ENCODE assay signal across 21 cellular contexts in genomic region chr11:69006816-69007215, GRCh38. TPM values are rescaled to one million over a fixed set of nuclear protein-coding genes. Genes with fewer than 3 reads are reported as not detected.
DNase-seq lines count a peak whose midpoint lies in the region; ATAC-seq and TF ChIP-seq lines count a peak whose summit lies in the region.
"Had no signal": no experiment of that assay in that cellular context is flagged by ENCODE, and none has a peak within 500 bp of the region (broad histone marks: within the 10 kb centered on the region; RNA-seq: fewer than 3 reads in every experiment).

No MANE protein-coding gene starts in this region.

- H3K27me3 ChIP-seq in esophagus muscularis mucosa = no peaks in the 10 kb centered on the region
- H3K27me3 ChIP-seq in transverse colon = peaks cover 17% of the 10 kb centered on the region
- H3K27me3 ChIP-seq: MG63 had no signal

- H3K4me1 Mint-ChIP-seq in nephron = peaks cover 29% of the 10 kb centered on the region

- no peaks in the 10 kb centered on the region for H3K9me3 ChIP-seq in esophagus muscularis mucosa
- H3K9me3 ChIP-seq in transverse colon = no peaks in the 10 kb centered on the region
- H3K9me3 ChIP-seq: MG63 had no signal

- H3K27me3 Mint-ChIP-seq in nephron (ENCODE audit: low read depth) = peaks cover 22% of the 10 kb centered on the region

- H3K4me3 Mint-ChIP-seq in nephron = no peak overlapping the region
- H3K4me3 Mint-ChIP-seq: CD4-positive, CD25-positive, alpha-beta regulatory T cell had no signal

- H3K4me3 ChIP-seq in esophagus muscularis mucosa (peak overlapping the region in 1 of 4 donors; percentile 77), transverse colon (no peak overlapping the region)
- H3K4me3 ChIP-seq: MG63, PC-9 had no signal

- ATAC-seq in GM18861 (IDR thresholded peaks at IDR 0.05; ENCODE audit: unreplicated experiment) = no peak

- H3K4me1 ChIP-seq in esophagus muscularis mucosa (peaks cover 56 to 100% (median 95%) of the 10 kb centered on the region in 4 donors), transverse colon (peaks cover 48 to 78% (median 50%) of the 10 kb centered on the region in 4 donors)

- CTCF ChIA-PET in RWPE1 (lab: Yijun Ruan, JAX) = no interaction called here

- intact Hi-C loops in esophagus muscularis mucosa (cut with DNase I) = loop anchor here (5.0 kb wide), 1 partner anchor 170 kb away; no protein-coding TSS in a partner anchor
- intact Hi-C loops in transverse colon (cut with DNase I; ENCODE audit: low total_unique reads) = loop anchor here (5.0 kb wide), 1 partner anchor 80 kb away; no protein-coding TSS in a partner anchor

- POLR2A ChIA-PET in RWPE1 (lab: Yijun Ruan, JAX; ENCODE audit: low non-redundant PET) = no interaction called here

- no peaks in the 10 kb centered on the region for H3K9me3 Mint-ChIP-seq in nephron
- H3K9me3 Mint-ChIP-seq: CD4-positive, CD25-positive, alpha-beta regulatory T cell had no signal

- TF ChIP-seq EP300 in esophagus muscularis mucosa (IDR thresholded peaks at IDR 0.05) (no peak), transverse colon (IDR thresholded peaks at IDR 0.05; ENCODE audit: low read depth) (no peak)

- H3K36me3 ChIP-seq in esophagus muscularis mucosa (peaks cover 9 to 47% (median 29%) of the 10 kb centered on the region in 4 donors), transverse colon (no peaks in the 10 kb centered on the region)
- H3K36me3 ChIP-seq: MG63 had no signal

- no peaks in the 10 kb centered on the region for H3K36me3 Mint-ChIP-seq in nephron (ENCODE audit: low read depth)
- H3K36me3 Mint-ChIP-seq: CD4-positive, CD25-positive, alpha-beta regulatory T cell had no signal

- TF ChIP-seq POLR2A in esophagus muscularis mucosa (IDR thresholded peaks at IDR 0.05; ENCODE audit: low read depth) (no peak), transverse colon (IDR thresholded peaks at IDR 0.05) (no peak)

- TF ChIP-seq CTCF in RWPE1 (conservative IDR thresholded peaks at IDR 0.05; ENCODE audit: low read depth) (no peak), esophagus muscularis mucosa (IDR thresholded peaks at IDR 0.05) (no peak), nephron (IDR thresholded peaks at IDR 0.05; ENCODE audit: unreplicated experiment in 3 of 3) (no peak), transverse colon (IDR thresholded peaks at IDR 0.05) (no peak)

- peak overlapping the region; percentile 95 for H3K27ac ChIP-seq in RWPE1
- H3K27ac ChIP-seq in esophagus muscularis mucosa (replicated peaks in 1 of 4) = peak overlapping the region; percentile 95 to 99 (median 97)
- peak overlapping the region; percentile 87 to 98 (median 94) for H3K27ac ChIP-seq in transverse colon
- H3K27ac ChIP-seq: PC-9 had no signal

- H3K27ac Mint-ChIP-seq in nephron = peak overlapping the region in 2 of 3 experiments; percentile 72 to 79
- H3K27ac Mint-ChIP-seq: CD4-positive, CD25-positive, alpha-beta regulatory T cell had no signal

- 59% methylated on average over 9 of the region's 12 CpGs for WGBS in esophagus muscularis mucosa
- 86 to 100% methylated on average over 2 to 12 of the region's 12 CpGs for WGBS in transverse colon (ENCODE audit: low coverage in 1 of 2), 2 donors

- no peak for DNase-seq in RWPE1 (ENCODE audit: low spot score)
- DNase-seq in esophagus muscularis mucosa (ENCODE audit: extremely low spot score) = no peak
- no peak for DNase-seq in transverse colon
- no peak for DNase-seq in NCI-H226
- DNase-seq in RPMI8226 = no peak
- DNase-seq in H4 (ENCODE audit: low spot score) = no peak
- DNase-seq: AML-193; CD4-positive, CD25-positive, alpha-beta regulatory T cell; DND-41; GDM1; GOT3; MG63; NCI-H1092 treated with DMSO at 0.1 percent for 48 hours; NCI-H187; NCI-H2171; NCI-H774; PC-9 had no signal

- in situ Hi-C loops in transverse colon (cut with MboI; ENCODE audit: low pct_ligation_motif_present in 1 of 4, low pct_unique_long_range_greater_than_20kb in 1 of 4, low sequenced_read_pairs in 3 of 4) = no loop called here

RNA-seq across cellular contexts. Expression of gene MRGPRF, which starts 6.2 kb away (rescaled TPM):
- 100 to 1,000 TPM in 3 of 4 donors, 10 to 100 TPM in 1; 77.9 to 206 (median 126) TPM for total RNA-seq in esophagus muscularis mucosa
- total RNA-seq in transverse colon = 100 to 1,000 TPM in 1 of 4 donors, 10 to 100 TPM in 3; 17.9 to 119 (median 43.6) TPM
- not detected in 2 replicates for total RNA-seq in H4 (2014; rRNA removed; shearing (Covaris generic))
- total RNA-seq: CD4-positive, CD25-positive, alpha-beta regulatory T cell; NCI-H460 had no signal

RNA-seq across cellular contexts. Expression of gene MRGPRD, which starts 26.0 kb away (rescaled TPM):
- total RNA-seq in esophagus muscularis mucosa = 1 to 10 TPM in 1 of 4 donors, under 1 TPM in 2, not detected in 1; 0.32 to 2.5 (median 0.66) TPM
- total RNA-seq in transverse colon = not detected
- not detected in 2 replicates for total RNA-seq in H4 (2014; rRNA removed; shearing (Covaris generic))
- total RNA-seq: CD4-positive, CD25-positive, alpha-beta regulatory T cell; NCI-H460; PC-9; Right ventricle myocardium superior had no signal

RNA-seq across cellular contexts. Expression of gene TPCN2, which starts 41.9 kb away (rescaled TPM):
- total RNA-seq in esophagus muscularis mucosa (10 to 100 TPM; 18.7 to 34.5 (median 24.7) TPM), transverse colon (10 to 100 TPM; 16.8 to 25.4 (median 20.7) TPM)
- 6.2 and 7.4 TPM in 2 replicates for total RNA-seq in H4 (2014; rRNA removed; shearing (Covaris generic))

Comparison
In these comparisons a context has a peak if more than half of its experiments do, and no peak if none do; other contexts are left out.
1. RNA of gene MRGPRF, which starts 6.2 kb away (total RNA-seq): 77.9 to 206 TPM in esophagus muscularis mucosa and 17.9 to 119 TPM in transverse colon; not detected in H4; every median in the first group is over 10 times any median in the second.
2. Peak in every context shown above with its lines, with median percentiles within 50 percentile points of each other: H3K27ac ChIP-seq.